In the genomic region with DNA sequence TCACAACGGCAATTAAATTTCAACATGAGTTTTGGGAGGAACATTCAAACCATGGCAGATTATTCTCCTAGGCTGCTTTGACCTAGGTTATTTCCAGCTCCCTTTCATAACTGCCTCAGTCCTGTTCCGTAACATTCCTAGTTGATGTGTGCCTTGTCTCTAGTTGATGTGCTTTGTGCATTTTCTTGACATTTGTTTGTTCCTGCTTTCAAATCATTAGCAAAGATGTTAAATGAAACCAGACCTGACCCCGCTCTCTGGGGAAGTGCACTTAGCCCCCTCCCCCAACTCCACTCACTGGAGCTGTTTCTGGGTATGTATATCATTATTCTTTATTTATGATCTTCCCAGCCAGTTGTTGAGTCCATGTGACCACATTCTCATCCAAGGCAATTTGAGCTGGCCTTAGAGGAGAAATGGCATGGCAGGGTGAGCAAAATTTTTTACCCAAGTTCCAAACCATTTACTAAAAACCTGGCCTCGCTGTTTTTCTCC, we compare ENCODE assay signal across 18 cellular contexts.
DNase-seq lines count a peak whose midpoint lies in the region; ATAC-seq and TF ChIP-seq lines count a peak whose summit lies in the region.
"Had no signal": no experiment of that assay in that cellular context is flagged by ENCODE, and none has a peak within 500 bp of the region (broad histone marks: within the 10 kb centered on the region; RNA-seq: fewer than 3 reads in every experiment).

No MANE protein-coding gene starts in this region.

- H3K9ac ChIP-seq in fibroblast of lung (ENCODE audit: insufficient read depth, low read length) = no peak overlapping the region

- H3K27ac ChIP-seq in fibroblast of lung (ENCODE audit: insufficient read depth, low read length) (no peak overlapping the region), psoas muscle (no peak overlapping the region)
- H3K27ac ChIP-seq: coronary artery had no signal

- ATAC-seq in psoas muscle = peak in 3 of 4 donors; percentile 45 to 63 (median 57)
- no peak for ATAC-seq in GM21619 (IDR thresholded peaks at IDR 0.05; ENCODE audit: unreplicated experiment)
- ATAC-seq: activated CD4-positive, CD25-positive, alpha-beta regulatory T cell treated with anti-CD3 and anti-CD28 coated beads, Interleukin-2, amount 50 U/mL, for 24 hours; activated CD8-positive, alpha-beta memory T cell treated with anti-CD3 and anti-CD28 coated beads, Interleukin-2, amount 10 ng/mL, durations not matched to agents 7 days and 5 days; GM12878 had no signal

- peak overlapping the region; percentile 14 for H2AFZ ChIP-seq in fibroblast of lung (ENCODE audit: low read length)

- no peaks in the 10 kb centered on the region for H3K36me3 ChIP-seq in fibroblast of lung (ENCODE audit: control insufficient read depth, insufficient read depth, low read length)
- no peaks in the 10 kb centered on the region for H3K36me3 ChIP-seq in psoas muscle (ENCODE audit: insufficient read depth in 1 of 2, low read depth in 1 of 2)

- DNase-seq in EH (ENCODE audit: low read depth) (peak; percentile 44), NCI-H2171 treated with DMSO at 0.1 percent for 48 hours (lab: John Stamatoyannopoulos, UW) (peak; percentile 88), fibroblast of lung (ENCODE audit: low read depth in 2 of 2) (peak in 1 of 2 donors; percentile 60), psoas muscle (no peak), GM19240 (ENCODE audit: insufficient read length, low spot score) (no peak), C1 segment of cervical spinal cord (lab: John Stamatoyannopoulos, UW) (no peak)
- DNase-seq in stimulated activated CD4-positive, alpha-beta T cell treated with anti-CD3 and anti-CD28 coated beads, Interleukin-2, amount 100 ng/mL, for 24 hours = no peak
- DNase-seq: activated CD8-positive, alpha-beta memory T cell treated with anti-CD3 and anti-CD28 coated beads, Interleukin-2, amount 10 ng/mL, durations not matched to agents 7 days and 5 days; Calu3; NCI-H1436; NCI-H510A; SHP77 treated with DMSO at 0.1 percent for 48 hours; stimulated activated CD4-positive, alpha-beta T cell treated with anti-CD3 and anti-CD28 coated beads, Interleukin-1b, Interleukin-23, amount 100 ng/mL, for 48 hours; T-helper 9 cell had no signal

- WGBS in psoas muscle, 3 donors = 35 to 43% (median 41%) methylated on average over 4 of the region's 4 CpGs

- no peak overlapping the region for H3K4me2 ChIP-seq in fibroblast of lung (ENCODE audit: extremely low read depth, insufficient read depth, low read length)

- intact Hi-C loops in psoas muscle (cut with DNase I) = no loop called here

- no peaks in the 10 kb centered on the region for H3K27me3 ChIP-seq in fibroblast of lung (ENCODE audit: control insufficient read depth, insufficient read depth, low read length)
- no peaks in the 10 kb centered on the region for H3K27me3 ChIP-seq in psoas muscle (ENCODE audit: insufficient read depth in 3 of 3, low read length in 2 of 3)

- H3K4me3 ChIP-seq in fibroblast of lung (replicated peaks in 1 of 4; ENCODE audit: control extremely low read depth in 1 of 4, insufficient read depth in 1 of 4, low read depth in 3 of 4, low read length in 4 of 4) (no peak overlapping the region), psoas muscle (no peak overlapping the region)
- H3K4me3 ChIP-seq: coronary artery, GM12878 had no signal

- H3K79me2 ChIP-seq in fibroblast of lung (ENCODE audit: control insufficient read depth, insufficient read depth, low read length) = no peaks in the 10 kb centered on the region

- H3K4me1 ChIP-seq in fibroblast of lung (ENCODE audit: control insufficient read depth, extremely low read depth, insufficient read depth, low read length) = no peaks in the 10 kb centered on the region
- H3K4me1 ChIP-seq in psoas muscle = peaks cover 11% of the 10 kb centered on the region

- no peaks in the 10 kb centered on the region for H3K9me3 ChIP-seq in fibroblast of lung (ENCODE audit: control insufficient read depth, insufficient read depth, low read depth, low read length)
- H3K9me3 ChIP-seq in psoas muscle = no peaks in the 10 kb centered on the region

- no peaks in the 10 kb centered on the region for H4K20me1 ChIP-seq in fibroblast of lung (ENCODE audit: control insufficient read depth, extremely low read depth, insufficient read depth, low read length)

- TF ChIP-seq CTCF in fibroblast of lung (conservative IDR thresholded peaks at IDR 0.05 in 1 of 2, IDR thresholded peaks at IDR 0.05 in 1 of 2; ENCODE audit: low read depth in 1 of 2, low read length in 2 of 2) = no peak
- TF ChIP-seq CTCF in psoas muscle (IDR thresholded peaks at IDR 0.05) = no peak

Comparison
In these comparisons a context has a peak if more than half of its experiments do, and no peak if none do; other contexts are left out.
1. DNase-seq: peak in EH (single experiment) and NCI-H2171 treated with DMSO at 0.1 percent for 48 hours (single experiment); none in psoas muscle (0 of 2), GM19240 (single experiment), C1 segment of cervical spinal cord (0 of 14) and stimulated activated CD4-positive, alpha-beta T cell treated with anti-CD3 and anti-CD28 coated beads, Interleukin-2, amount 100 ng/mL, for 24 hours (0 of 2).